In genomic region chr16:86256995-86257394, GRCh38 we compare ENCODE assay signal across 14 cellular contexts.
"Had no signal": no experiment of that assay in that cellular context is flagged by ENCODE, and none has a peak within 500 bp of the region (broad histone marks: within the 10 kb centered on the region; RNA-seq: fewer than 3 reads in every experiment).

No MANE protein-coding gene starts in this region.

- ATAC-seq: heart left ventricle; natural killer cell; stimulated activated effector memory CD8-positive, alpha-beta T cell treated with anti-CD3 and anti-CD28 coated beads, Interleukin-12 subunit alpha, Interleukin-12 subunit beta, amount 100 ng/mL, for 72 hours; stimulated activated naive CD8-positive, alpha-beta T cell treated with anti-CD3 and anti-CD28 coated beads, Interleukin-15, Interleukin-2, amounts not matched to agents 100 U/mL and 50 U/mL, for 24 hours had no signal

- H3K4me3 ChIP-seq: colonic mucosa, heart left ventricle, tibial artery, upper lobe of left lung, vagina had no signal

- DNase-seq: dermis blood vessel endothelial cell; heart left ventricle; hypothalamus; kidney glomerular epithelial cell; natural killer cell; posterior cingulate gyrus; stimulated activated CD4-positive, alpha-beta T cell treated with anti-CD3 and anti-CD28 coated beads, Interleukin-4, amount 100 ng/mL, for 1 hour; stimulated activated CD8-positive, alpha-beta memory T cell treated with anti-CD3 and anti-CD28 coated beads, Interleukin-4, amount 100 ng/mL, for 48 hours; stimulated activated naive CD8-positive, alpha-beta T cell treated with anti-CD3 and anti-CD28 coated beads, Interleukin-15, Interleukin-2, amounts not matched to agents 100 U/mL and 50 U/mL, for 24 hours; tibial artery; upper lobe of left lung had no signal
